In genomic region chr15:100338247-100338646, GRCh38 we compare ENCODE assay signal across 9 cellular contexts.
"Had no signal": no experiment of that assay in that cellular context is flagged by ENCODE, and none has a peak within 500 bp of the region (broad histone marks: within the 10 kb centered on the region; RNA-seq: fewer than 3 reads in every experiment).

No MANE protein-coding gene starts in this region.

- H3K9me3 Mint-ChIP-seq: activated CD4-positive, alpha-beta memory T cell treated with anti-CD3 and anti-CD28 coated beads for 36 hours; activated T-helper 1 cell treated with anti-CD3 and anti-CD28 coated beads, Interleukin-12 subunit alpha, Interleukin-12 subunit beta, Interleukin-2, Interleukin-4 antibody, amounts not matched to agents 30 ng/mL and 10 ng/mL and 1 ng/mL, durations not matched to agents 14 hours and 24 hours and 36 hours; natural killer cell had no signal

- H3K4me3 ChIP-seq: mucosa of descending colon, SK-N-MC had no signal

- H3K9me3 ChIP-seq: mucosa of descending colon, thoracic aorta had no signal

- H3K27ac ChIP-seq: SK-N-MC, thoracic aorta had no signal

- H3K36me3 ChIP-seq: thoracic aorta had no signal

- H3K27ac Mint-ChIP-seq: activated CD4-positive, alpha-beta memory T cell treated with anti-CD3 and anti-CD28 coated beads for 36 hours; activated T-helper 1 cell treated with anti-CD3 and anti-CD28 coated beads, Interleukin-12 subunit alpha, Interleukin-12 subunit beta, Interleukin-2, Interleukin-4 antibody, amounts not matched to agents 30 ng/mL and 10 ng/mL and 1 ng/mL, durations not matched to agents 14 hours and 24 hours and 36 hours; natural killer cell had no signal

- H3K27me3 Mint-ChIP-seq: activated CD4-positive, alpha-beta memory T cell treated with anti-CD3 and anti-CD28 coated beads for 36 hours had no signal

- H3K4me3 Mint-ChIP-seq: activated T-helper 1 cell treated with anti-CD3 and anti-CD28 coated beads, Interleukin-12 subunit alpha, Interleukin-12 subunit beta, Interleukin-2, Interleukin-4 antibody, amounts not matched to agents 30 ng/mL and 10 ng/mL and 1 ng/mL, durations not matched to agents 14 hours and 24 hours and 36 hours had no signal

- H3K36me3 Mint-ChIP-seq: activated CD4-positive, alpha-beta memory T cell treated with anti-CD3 and anti-CD28 coated beads for 36 hours; natural killer cell had no signal

- DNase-seq: activated CD4-positive, alpha-beta T cell treated with anti-CD3 and anti-CD28 coated beads for 1 hour; amniotic stem cell; natural killer cell; T1000 had no signal
